In genomic region chr22:41831828-41832552, GRCh38 we compare ENCODE assay signal across 8 cellular contexts. TPM values are rescaled to one million over a fixed set of nuclear protein-coding genes. Genes with fewer than 3 reads are reported as not detected.
DNase-seq lines count a peak whose midpoint lies in the region; TF ChIP-seq lines count a peak whose summit lies in the region.

No MANE protein-coding gene starts in this region.

- H3K27me3 Mint-ChIP-seq in MCF 10A (ENCODE audit: insufficient read depth, unreplicated experiment) = no peaks in the 10 kb centered on the region

- no peaks in the 10 kb centered on the region for H3K9me3 ChIP-seq in ES-I3 (ENCODE audit: control insufficient read depth, insufficient read depth, low read length)
- H3K9me3 ChIP-seq in HUES48 (ENCODE audit: control insufficient read depth, insufficient read depth, low read length) = no peaks in the 10 kb centered on the region
- H3K9me3 ChIP-seq in mononuclear cell (ENCODE audit: low read depth, low read length) = no peaks in the 10 kb centered on the region

- peaks cover 16% of the 10 kb centered on the region for H3K36me3 Mint-ChIP-seq in MCF 10A (ENCODE audit: insufficient read depth, unreplicated experiment)

- H3K9ac ChIP-seq in ES-I3 (ENCODE audit: low read depth, low read length) = peak overlapping the region; percentile 50
- peak overlapping the region; percentile 72 for H3K9ac ChIP-seq in HUES48 (ENCODE audit: low read depth, low read length)

- peak overlapping the region; percentile 98 for H3K27ac Mint-ChIP-seq in MCF 10A (ENCODE audit: low read depth, unreplicated experiment)

- H3K27me3 ChIP-seq in HUES48 (ENCODE audit: control insufficient read depth, insufficient read depth, low read length) (no peaks in the 10 kb centered on the region), mononuclear cell (ENCODE audit: insufficient read depth, low read length) (no peaks in the 10 kb centered on the region)

- TSS peak; percentile 90 for BruUV-seq in MCF 10A (replicated peaks; lab: Mats Ljungman, UMichigan)

- POLR2A ChIA-PET in MCF 10A (lab: Yijun Ruan, JAX) = interaction anchor here (0.6 to 7.0 kb wide), 21 partner anchors 10 to 739 kb away, joined by 3 to 98 read pairs (median 7); partner anchors contain the start of genes CCDC134, CENPM and SMDT1

- H3K4me1 Mint-ChIP-seq in MCF 10A (ENCODE audit: insufficient read depth, unreplicated experiment) = peaks cover 17% of the 10 kb centered on the region

- H3K4me3 ChIP-seq in HUES48 (ENCODE audit: low read depth, low read length) (peak overlapping the region; percentile 57), mononuclear cell (ENCODE audit: low read length) (peak overlapping the region; percentile 71)

- H3K36me3 ChIP-seq in ES-I3 (ENCODE audit: insufficient read depth, low read length) = peaks cover 13% of the 10 kb centered on the region
- peaks cover 21% of the 10 kb centered on the region for H3K36me3 ChIP-seq in HUES48 (ENCODE audit: control insufficient read depth, insufficient read depth, low read length)

- CTCF ChIA-PET in MCF 10A (lab: Yijun Ruan, JAX) = interaction anchor here (0.7 to 3.8 kb wide), 5 partner anchors 66 to 775 kb away, joined by 4 to 18 read pairs (median 4); partner anchors contain the start of gene CENPM

- H3K27ac ChIP-seq in HUES48 (ENCODE audit: low read depth, low read length) = peak overlapping the region; percentile 99

- no peak for DNase-seq in MCF 10A (ENCODE audit: unreplicated experiment)
- DNase-seq in NCI-H345 (lab: John Stamatoyannopoulos, UW) = no peak
- no peak for DNase-seq in NCI-H2196 (lab: John Stamatoyannopoulos, UW; ENCODE audit: unreplicated experiment)
- DNase-seq in GDM1 (lab: John Stamatoyannopoulos, UW) = no peak
- no peak for DNase-seq in GOT3 (lab: John Stamatoyannopoulos, UW)

- no peaks in the 10 kb centered on the region for H3K9me3 Mint-ChIP-seq in MCF 10A (ENCODE audit: unreplicated experiment)

- intact Hi-C loops in MCF 10A (cut with micrococcal nuclease) = no loop called here

- peak overlapping the region; percentile 82 for H3K4me3 Mint-ChIP-seq in MCF 10A (ENCODE audit: unreplicated experiment)

- no peak for TF ChIP-seq CTCF in MCF 10A (IDR thresholded peaks at IDR 0.05; ENCODE audit: unreplicated experiment)

- peaks cover 14% of the 10 kb centered on the region for H3K4me1 ChIP-seq in ES-I3 (ENCODE audit: insufficient read depth, low read length)
- peaks cover 11% of the 10 kb centered on the region; the same call in 1 of the 2 replicates for H3K4me1 ChIP-seq in HUES48 (ENCODE audit: control insufficient read depth, insufficient read depth, low read length)
- H3K4me1 ChIP-seq in mononuclear cell (ENCODE audit: insufficient read depth, low read length) = peaks cover 39% of the 10 kb centered on the region

RNA-seq across cellular contexts. Expression of gene SREBF2, which starts 0.9 kb away (rescaled TPM):
- 88.4 and 104 TPM in 2 replicates for total RNA-seq in MCF 10A (2022)
- total RNA-seq in mononuclear cell = 47.9 TPM

RNA-seq across cellular contexts. Expression of gene CCDC134, which starts 31.5 kb away (rescaled TPM):
- total RNA-seq in MCF 10A (2022) = 4.0 and 4.3 TPM in 2 replicates
- 13.6 TPM for total RNA-seq in mononuclear cell
